ENCODE assay signal across 8 cellular contexts in genomic region chr6:40912158-40912946, GRCh38.
A peak's percentile ranks its signal among the peaks of the same experiment; 100 is the strongest.
DNase-seq lines count a peak whose midpoint lies in the region; ATAC-seq lines count a peak whose summit lies in the region.

No MANE protein-coding gene starts in this region.

- no peaks in the 10 kb centered on the region for H3K9me3 Mint-ChIP-seq in activated naive CD8-positive, alpha-beta T cell treated with anti-CD3 and anti-CD28 coated beads, Interleukin-2, amount 10 ng/mL, durations not matched to agents 7 days and 5 days
- H3K9me3 Mint-ChIP-seq in immature natural killer cell: no peaks in the 10 kb centered on the region

- H3K4me3 Mint-ChIP-seq in activated naive CD8-positive, alpha-beta T cell treated with anti-CD3 and anti-CD28 coated beads, Interleukin-2, amount 10 ng/mL, durations not matched to agents 7 days and 5 days: no peak overlapping the region
- no peak overlapping the region for H3K4me3 Mint-ChIP-seq in immature natural killer cell

- POLR2A ChIA-PET in activated naive CD8-positive, alpha-beta T cell treated with anti-CD3 and anti-CD28 coated beads, Interleukin-2, amount 10 ng/mL, durations not matched to agents 7 days and 5 days (lab: Charles Lee): no interaction called here

- DNase-seq in DMS114 treated with DMSO at 0.1 percent for 48 hours (lab: John Stamatoyannopoulos, UW; ENCODE audit: unreplicated experiment): peak; percentile 31
- DNase-seq in NCI-H446 treated with DMSO at 0.1 percent for 48 hours (lab: John Stamatoyannopoulos, UW): peak; percentile 64
- peak; percentile 41 for DNase-seq in activated naive CD8-positive, alpha-beta T cell treated with anti-CD3 and anti-CD28 coated beads, Interleukin-2, amount 10 ng/mL, durations not matched to agents 7 days and 5 days
- peak; percentile 10 to 27 (median 20) for DNase-seq in immature natural killer cell
- peak; percentile 24 for DNase-seq in stimulated activated naive CD8-positive, alpha-beta T cell treated with anti-CD3 and anti-CD28 coated beads, Interleukin-15, Interleukin-2, amounts not matched to agents 100 U/mL and 50 U/mL, for 24 hours

- no peak overlapping the region for H3K27ac Mint-ChIP-seq in activated naive CD8-positive, alpha-beta T cell treated with anti-CD3 and anti-CD28 coated beads, Interleukin-2, amount 10 ng/mL, durations not matched to agents 7 days and 5 days
- H3K27ac Mint-ChIP-seq in immature natural killer cell: no peak overlapping the region

- peaks cover 1% of the 10 kb centered on the region for H3K4me1 Mint-ChIP-seq in activated naive CD8-positive, alpha-beta T cell treated with anti-CD3 and anti-CD28 coated beads, Interleukin-2, amount 10 ng/mL, durations not matched to agents 7 days and 5 days
- H3K4me1 Mint-ChIP-seq in immature natural killer cell: peaks cover 0 to 2% of the 10 kb centered on the region in 2 donors

- peak; percentile 58 for ATAC-seq in GM19324 (IDR thresholded peaks at IDR 0.05; ENCODE audit: low FRiP score, unreplicated experiment)
- ATAC-seq in HG03342 (IDR thresholded peaks at IDR 0.05; ENCODE audit: unreplicated experiment): peak; percentile 94
- peak; percentile 96 for ATAC-seq in activated naive CD8-positive, alpha-beta T cell treated with anti-CD3 and anti-CD28 coated beads, Interleukin-2, amount 10 ng/mL, durations not matched to agents 7 days and 5 days (ENCODE audit: low read depth)
- peak; percentile 76 for ATAC-seq in stimulated activated naive CD8-positive, alpha-beta T cell treated with anti-CD3 and anti-CD28 coated beads, Interleukin-15, Interleukin-2, amounts not matched to agents 100 U/mL and 50 U/mL, for 24 hours
- no peak for ATAC-seq in activated CD4-positive, CD25-positive, alpha-beta regulatory T cell treated with anti-CD3 and anti-CD28 coated beads, Interleukin-2, amount 50 U/mL, for 24 hours

- H3K36me3 Mint-ChIP-seq in activated naive CD8-positive, alpha-beta T cell treated with anti-CD3 and anti-CD28 coated beads, Interleukin-2, amount 10 ng/mL, durations not matched to agents 7 days and 5 days: no peaks in the 10 kb centered on the region
- H3K36me3 Mint-ChIP-seq in immature natural killer cell: no peaks in the 10 kb centered on the region

- H3K27me3 Mint-ChIP-seq in activated naive CD8-positive, alpha-beta T cell treated with anti-CD3 and anti-CD28 coated beads, Interleukin-2, amount 10 ng/mL, durations not matched to agents 7 days and 5 days: peaks cover 34% of the 10 kb centered on the region
- H3K27me3 Mint-ChIP-seq in immature natural killer cell (ENCODE audit: low read depth in 3 of 3): peaks cover 1 to 6% (median 2%) of the 10 kb centered on the region in 3 donors

Comparison
In these comparisons a context has a peak if more than half of its experiments do, and no peak if none do; other contexts are left out.
1. ATAC-seq: peak in GM19324 (single experiment), HG03342 (single experiment), activated naive CD8-positive, alpha-beta T cell treated with anti-CD3 and anti-CD28 coated beads, Interleukin-2, amount 10 ng/mL, durations not matched to agents 7 days and 5 days (single experiment) and stimulated activated naive CD8-positive, alpha-beta T cell treated with anti-CD3 and anti-CD28 coated beads, Interleukin-15, Interleukin-2, amounts not matched to agents 100 U/mL and 50 U/mL, for 24 hours (single experiment); none in activated CD4-positive, CD25-positive, alpha-beta regulatory T cell treated with anti-CD3 and anti-CD28 coated beads, Interleukin-2, amount 50 U/mL, for 24 hours (0 of 2).
2. Peak in every context shown above with its lines, with median percentiles within 50 percentile points of each other: DNase-seq.